Comparison of ENCODE assay signal across 10 cellular contexts in genomic region chr7:108308913-108309312, GRCh38.
DNase-seq lines count a peak whose midpoint lies in the region; ATAC-seq, FAIRE-seq and TF ChIP-seq lines count a peak whose summit lies in the region.
"Had no signal": no experiment of that assay in that cellular context is flagged by ENCODE, and none has a peak within 500 bp of the region (broad histone marks: within the 10 kb centered on the region; RNA-seq: fewer than 3 reads in every experiment).

No MANE protein-coding gene starts in this region.

- H3K4me1 ChIP-seq in GM12878 (ENCODE audit: control insufficient read depth, insufficient read depth, low read length): peaks cover 9% of the 10 kb centered on the region
- peaks cover 22% of the 10 kb centered on the region for H3K4me1 ChIP-seq in mesodermal cell (ENCODE audit: control insufficient read depth, insufficient read depth, low read length, poor library complexity, severe bottlenecking)

- RAD21 ChIA-PET in GM12878 (lab: Charles Lee; ENCODE audit: unreplicated experiment): interaction anchor here (1.8 kb wide), 1 partner anchor 140 kb away, joined by 4 read pairs; no protein-coding TSS in a partner anchor

- WGBS in GM12878 (ENCODE audit: insufficient coverage, insufficient replicate concordance, low lambda C conversion rate, missing lambda C conversion rate): 0% methylated on average over 2 of the region's 2 CpGs
- 71 to 78% methylated on average over 2 of the region's 2 CpGs for WGBS in mesodermal cell (ENCODE audit: insufficient coverage in 2 of 2), 2 experiments

- no peak for TF ChIP-seq POLR2A in GM12878 (IDR thresholded peaks at IDR 0.05; ENCODE audit: low read depth, low read length)

- ATAC-seq in GM18502 (IDR thresholded peaks at IDR 0.05; ENCODE audit: poor library complexity, unreplicated experiment) (peak; percentile 57), HG02852 (IDR thresholded peaks at IDR 0.05; ENCODE audit: unreplicated experiment) (peak; percentile 74), GM12878 (peak; percentile 70), HG03097 (IDR thresholded peaks at IDR 0.05; ENCODE audit: low FRiP score, unreplicated experiment) (no peak)
- ATAC-seq: PC-3 had no signal

- H4K20me1 ChIP-seq in GM12878 (ENCODE audit: control insufficient read depth, insufficient read depth): no peaks in the 10 kb centered on the region

- POLR2A ChIA-PET in GM12878 (lab: Charles Lee): interaction anchor here (0.5 kb wide), 1 partner anchor 582 kb away, joined by 4 read pairs; no protein-coding TSS in a partner anchor

- peak; percentile 38 for FAIRE-seq in GM12878 (lab: Jason Lieb, UNC)

- intact Hi-C loops in GM12878 (cut with micrococcal nuclease; ENCODE audit: unreplicated experiment): loop anchor here (10.0 kb wide), 1 partner anchor 124 kb away; no protein-coding TSS in a partner anchor

- CTCF ChIA-PET in GM12878 (lab: Yijun Ruan, JAX): interaction anchor here (1.6 kb wide), 1 partner anchor 16 kb away, joined by 5 read pairs; no protein-coding TSS in a partner anchor

- H3K27me3 ChIP-seq in GM12878 (replicated peaks in 1 of 2; ENCODE audit: control insufficient read depth in 2 of 2, insufficient read depth in 2 of 2, low read length in 1 of 2): no peaks in the 10 kb centered on the region

- no TSS peak for BruUV-seq in GM12878 (replicated peaks; lab: Mats Ljungman, UMichigan)

- no peaks in the 10 kb centered on the region for H3K79me2 ChIP-seq in GM12878 (ENCODE audit: control insufficient read depth, insufficient read depth, low read length)

- in situ Hi-C loops in GM12878 (cut with MboI): no loop called here

- no peak overlapping the region; the same call in 1 of the 2 replicates for H3K4me2 ChIP-seq in GM12878 (ENCODE audit: control insufficient read depth, insufficient read depth)

- H3K36me3 ChIP-seq in GM12878 (ENCODE audit: control insufficient read depth in 2 of 2, insufficient read depth in 2 of 2, low read length in 1 of 2) (no peaks in the 10 kb centered on the region), mesodermal cell (ENCODE audit: control insufficient read depth, insufficient read depth, low read length) (no peaks in the 10 kb centered on the region)

- no peak for DNase-seq in GM12878 (ENCODE audit: low read depth, low spot score)
- DNase-seq in retina: no peak
- no peak for DNase-seq in NCI-H524 (lab: John Stamatoyannopoulos, UW)
- no peak for DNase-seq in DMS 273 treated with DMSO at 0.1 percent for 48 hours (lab: John Stamatoyannopoulos, UW)
- DNase-seq: DMS53, PC-3 had no signal

- no peak for TF ChIP-seq CTCF in GM12878 (IDR thresholded peaks at IDR 0.05 in 2 of 3, conservative IDR thresholded peaks at IDR 0.05 in 1 of 3; ENCODE audit: control insufficient read depth in 2 of 3, extremely low read depth in 1 of 3, insufficient read depth in 1 of 3, low read depth in 3 of 3, low read length in 3 of 3)

- H3K4me3 ChIP-seq in GM12878 (no peak overlapping the region), mesodermal cell (ENCODE audit: extremely low read depth, insufficient read depth, low read length, poor library complexity, severe bottlenecking) (no peak overlapping the region)

- TF ChIP-seq EP300 in GM12878 (IDR thresholded peaks at IDR 0.05; ENCODE audit: borderline replicate concordance in 1 of 2, control insufficient read depth in 1 of 2, low read depth in 2 of 2, low read length in 2 of 2): peak in 1 of 2 experiments; percentile 29; a peak in 1 of 4 replicates

- H3K9me3 ChIP-seq in GM12878 (replicated peaks; ENCODE audit: control insufficient read depth, insufficient read depth, low read length) (no peaks in the 10 kb centered on the region), mesodermal cell (ENCODE audit: control insufficient read depth, low read length) (no peaks in the 10 kb centered on the region)

- SMC1A ChIA-PET in GM12878 (lab: Charles Lee; ENCODE audit: uncharacterized antibody, unreplicated experiment): interaction anchor here (1.4 to 4.4 kb wide), 5 partner anchors 11 to 126 kb away, joined by 4 to 19 read pairs (median 7); no protein-coding TSS in a partner anchor

- no peak overlapping the region for H3K9ac ChIP-seq in GM12878 (ENCODE audit: control insufficient read depth, insufficient read depth, low read length)

- TF ChIP-seq RAD21 in GM12878 (IDR thresholded peaks at IDR 0.05; ENCODE audit: insufficient read depth, low read depth, low read length): no peak

- no peak overlapping the region for H3K27ac ChIP-seq in GM12878 (ENCODE audit: control insufficient read depth, insufficient read depth)
- H3K27ac ChIP-seq in mesodermal cell (ENCODE audit: low read depth, low read length, severe bottlenecking): peak overlapping the region; percentile 6

- H2AFZ ChIP-seq in GM12878 (ENCODE audit: control insufficient read depth, low read depth, low read length): no peak overlapping the region

TF ChIP-seq in GM12878, 131 proteins besides CTCF, POLR2A, EP300 and RAD21:
- TF ChIP-seq IKZF1 (conservative IDR thresholded peaks at IDR 0.05): 0 out of 2 replicates have a peak, but pooled peaks have one; percentile 21
- TF ChIP-seq ATF7 (IDR thresholded peaks at IDR 0.05; ENCODE audit: low read depth): 0 out of 2 replicates have a peak, but pooled peaks have one; percentile 13
- TF ChIP-seq ESRRA (IDR thresholded peaks at IDR 0.05; ENCODE audit: low read length): no peak
- no peak for TF ChIP-seq NFXL1 (IDR thresholded peaks at IDR 0.05; ENCODE audit: borderline replicate concordance)
- peak; percentile 70; the same call in 1 of the 2 replicates for TF ChIP-seq IRF4 (IDR thresholded peaks at IDR 0.05; ENCODE audit: low read depth, low read length)
- 0 out of 2 replicates have a peak, but pooled peaks have one; percentile 23 for TF ChIP-seq CREB1 (IDR thresholded peaks at IDR 0.05; ENCODE audit: low read depth)
- TF ChIP-seq FOXM1 (IDR thresholded peaks at IDR 0.05; ENCODE audit: low read depth, low read length): peak; percentile 24; the same call in 1 of the 2 replicates
- TF ChIP-seq NFIC (IDR thresholded peaks at IDR 0.05; ENCODE audit: low read depth, low read length): peak; percentile 47; the same call in 1 of the 2 replicates
- peak in 1 of 2 experiments; percentile 35; a peak in 2 of 4 replicates for TF ChIP-seq IKZF2 (IDR thresholded peaks at IDR 0.05)
- no peak for TF ChIP-seq HDAC2 (IDR thresholded peaks at IDR 0.05)
- peak; percentile 34; the same call in 1 of the 2 replicates for TF ChIP-seq PKNOX1 (IDR thresholded peaks at IDR 0.05)
- no peak for TF ChIP-seq KLF5 (IDR thresholded peaks at IDR 0.05; ENCODE audit: partially characterized antibody)
- peak; percentile 66 for TF ChIP-seq JUNB (IDR thresholded peaks at IDR 0.05)
- peak; percentile 27; the same call in 1 of the 2 replicates for TF ChIP-seq ZNF217 (IDR thresholded peaks at IDR 0.05)
- peak; percentile 51; the same call in 1 of the 2 replicates for TF ChIP-seq ATF2 (IDR thresholded peaks at IDR 0.05; ENCODE audit: low read length)
- TF ChIP-seq TCF7 (IDR thresholded peaks at IDR 0.05; ENCODE audit: borderline replicate concordance): peak; percentile 14; the same call in 1 of the 2 replicates
- TF ChIP-seq CREM (IDR thresholded peaks at IDR 0.05; ENCODE audit: low read depth): peak; percentile 46; the same call in 1 of the 2 replicates
- no peak for TF ChIP-seq SMARCA5 (IDR thresholded peaks at IDR 0.05)
- TF ChIP-seq RUNX3 (IDR thresholded peaks at IDR 0.05; ENCODE audit: low read length): peak; percentile 42; the same call in 1 of the 2 replicates
- TF ChIP-seq TCF3 (IDR thresholded peaks at IDR 0.05; ENCODE audit: borderline replicate concordance, insufficient read depth, low read depth, low read length): no peak
